ENCODE assay signal across 9 cellular contexts in genomic region chr1:9124389-9124788, GRCh38. TPM values are rescaled to one million over a fixed set of nuclear protein-coding genes. Genes with fewer than 3 reads are reported as not detected.
DNase-seq lines count a peak whose midpoint lies in the region; TF ChIP-seq lines count a peak whose summit lies in the region.
"Not testable (repeated sequence)": the region's sequence is repeated elsewhere in the genome, so short reads cannot be mapped to it uniquely, and the experiment has no call there.
"Had no signal": no experiment of that assay in that cellular context is flagged by ENCODE, and none has a peak within 500 bp of the region (broad histone marks: within the 10 kb centered on the region; RNA-seq: fewer than 3 reads in every experiment).

No MANE protein-coding gene starts in this region.

- not testable (repeated sequence) for H3K18ac ChIP-seq in trophoblast cell (ENCODE audit: low read length)

- not testable (repeated sequence) for H3K27me3 ChIP-seq in Caco-2 (replicated peaks; ENCODE audit: control insufficient read depth, insufficient read depth, low read length); left ventricle myocardium inferior (ENCODE audit: low read depth); trophoblast cell (ENCODE audit: insufficient read depth, low read length); skeletal muscle tissue (ENCODE audit: control insufficient read depth in 3 of 3, insufficient read depth in 3 of 3, low read length in 3 of 3)

- not testable (repeated sequence) for H2AFZ ChIP-seq in trophoblast cell (ENCODE audit: insufficient read depth, low read length, poor library complexity)

- not testable (repeated sequence) for H3K36me3 ChIP-seq in Caco-2 (ENCODE audit: control insufficient read depth, insufficient read depth, low read length); KOPT-K1 (ENCODE audit: insufficient read depth, low read length); left ventricle myocardium inferior; trophoblast cell (ENCODE audit: control insufficient read depth in 1 of 2, insufficient read depth in 2 of 2, low read length in 2 of 2); skeletal muscle tissue (ENCODE audit: control insufficient read depth in 3 of 3, insufficient read depth in 3 of 3, low read length in 3 of 3)
- peaks cover 0 to 10% of the 10 kb centered on the region in 2 experiments; a peak in 1 of 3 replicates for H3K36me3 ChIP-seq in HEK293 (ENCODE audit: control insufficient read depth in 2 of 2, insufficient read depth in 1 of 2, low read length in 2 of 2)

- not testable (repeated sequence) for H3K9me3 ChIP-seq in Caco-2; HEK293 (ENCODE audit: control insufficient read depth, insufficient read depth, low read depth, low read length); KOPT-K1 (ENCODE audit: insufficient read depth, low read length, poor library complexity, severe bottlenecking); left ventricle myocardium inferior (replicated peaks); trophoblast cell (ENCODE audit: insufficient read depth, low read depth, low read length); skeletal muscle tissue (ENCODE audit: control insufficient read depth in 3 of 3, low read length in 3 of 3)

- H3K4me3 Mint-ChIP-seq in Caco-2 (ENCODE audit: unreplicated experiment): not testable (repeated sequence)
- H3K4me3 Mint-ChIP-seq in type B pancreatic cell: peak overlapping the region; percentile 72

- CTCF ChIA-PET in Caco-2 (lab: Charles Lee): not testable (repeated sequence)
- CTCF ChIA-PET in HEK293 (lab: Yijun Ruan, JAX): interaction anchor here (0.6 kb wide), 1 partner anchor 126 kb away, joined by 3 read pairs; no protein-coding TSS in a partner anchor

- TF ChIP-seq CTCF in Caco-2 (IDR thresholded peaks at IDR 0.05; ENCODE audit: insufficient read depth in 1 of 2, low read depth in 1 of 2, low read length in 1 of 2, severe bottlenecking in 1 of 2, unreplicated experiment in 1 of 2); HEK293 (tag by site-specific recombination; IDR thresholded peaks at IDR 0.05); epithelial cell of esophagus (IDR thresholded peaks at IDR 0.05; ENCODE audit: insufficient read depth, low read depth, low read length, missing control alignments); left ventricle myocardium inferior (IDR thresholded peaks at IDR 0.05; ENCODE audit: borderline replicate concordance); type B pancreatic cell (conservative IDR thresholded peaks at IDR 0.05): not testable (repeated sequence)

- not testable (repeated sequence) for BruUV-seq in Caco-2 (replicated peaks; lab: Mats Ljungman, UMichigan)

- H4K91ac ChIP-seq in trophoblast cell (ENCODE audit: low read depth, low read length): not testable (repeated sequence)

- not testable (repeated sequence) for H4K12ac ChIP-seq in trophoblast cell (ENCODE audit: low read depth, low read length)

- H2AK5ac ChIP-seq in trophoblast cell (ENCODE audit: low read length): not testable (repeated sequence)

- H3K4ac ChIP-seq in trophoblast cell (ENCODE audit: low read depth, low read length): not testable (repeated sequence)

- not testable (repeated sequence) for H3K27me3 Mint-ChIP-seq in Caco-2 (ENCODE audit: insufficient read depth, unreplicated experiment); type B pancreatic cell

- WGBS in trophoblast cell (ENCODE audit: extremely low coverage, insufficient coverage, insufficient read length): no CpG with 5 or more reads among the region's 8 CpGs

- H3K4me1 Mint-ChIP-seq in Caco-2 (ENCODE audit: low read depth, unreplicated experiment): not testable (repeated sequence)
- H3K4me1 Mint-ChIP-seq in type B pancreatic cell (ENCODE audit: unreplicated experiment): peaks cover 15% of the 10 kb centered on the region

- H3K9ac ChIP-seq in trophoblast cell (ENCODE audit: low read length); skeletal muscle tissue (ENCODE audit: low read depth in 1 of 3, low read length in 3 of 3): not testable (repeated sequence)

- peaks cover 18% of the 10 kb centered on the region for H3K36me3 Mint-ChIP-seq in Caco-2 (ENCODE audit: insufficient read depth, unreplicated experiment)
- H3K36me3 Mint-ChIP-seq in type B pancreatic cell: not testable (repeated sequence)

- H2BK120ac ChIP-seq in trophoblast cell (ENCODE audit: insufficient read depth, low read length, poor library complexity): not testable (repeated sequence)

- not testable (repeated sequence) for H3K4me3 ChIP-seq in Caco-2 (ENCODE audit: low read depth, low read length); HEK293 (ENCODE audit: low read depth, low read length); epithelial cell of esophagus (ENCODE audit: low read length); left ventricle myocardium inferior; trophoblast cell (ENCODE audit: low read depth, low read length); skeletal muscle tissue (ENCODE audit: low read length in 3 of 3)

- H3K27ac ChIP-seq in HEK293 (ENCODE audit: extremely low read depth, low read depth, low read length); trophoblast cell (ENCODE audit: low read depth, low read length): not testable (repeated sequence)
- peak overlapping the region; percentile 69 for H3K27ac ChIP-seq in KOPT-K1 (ENCODE audit: low read depth, low read length, poor library complexity, severe bottlenecking)
- peak overlapping the region; percentile 63 for H3K27ac ChIP-seq in left ventricle myocardium inferior (replicated peaks)
- H3K27ac ChIP-seq in skeletal muscle tissue (ENCODE audit: low read depth, low read length): peak overlapping the region; percentile 32

- not testable (repeated sequence) for H3K14ac ChIP-seq in trophoblast cell (ENCODE audit: low read length)

- not testable (repeated sequence) for H2BK12ac ChIP-seq in trophoblast cell (ENCODE audit: low read length)

- DNase-seq in Caco-2: peak; percentile 34 to 70
- peak; percentile 51 for DNase-seq in epithelial cell of esophagus (ENCODE audit: low read depth)
- DNase-seq in left ventricle myocardium inferior; type B pancreatic cell (ENCODE audit: extremely low spot score, unreplicated experiment): not testable (repeated sequence)
- DNase-seq in trophoblast cell: peak; percentile 58 to 81

- not testable (repeated sequence) for H2BK5ac ChIP-seq in trophoblast cell (ENCODE audit: low read depth, low read length, poor library complexity)

- H3K4me1 ChIP-seq in Caco-2 (peaks cover 13% of the 10 kb centered on the region), left ventricle myocardium inferior (peaks cover 81% of the 10 kb centered on the region), trophoblast cell (ENCODE audit: control insufficient read depth in 1 of 2, insufficient read depth in 2 of 2, low read length in 2 of 2) (peaks cover 10 to 15% of the 10 kb centered on the region in 2 experiments), skeletal muscle tissue (ENCODE audit: control insufficient read depth in 3 of 3, insufficient read depth in 3 of 3, low read length in 3 of 3) (peaks cover 38 to 56% (median 51%) of the 10 kb centered on the region in 3 donors)
- not testable (repeated sequence) for H3K4me1 ChIP-seq in HEK293 (ENCODE audit: control insufficient read depth, insufficient read depth, low read length)

- H3K23ac ChIP-seq in trophoblast cell (ENCODE audit: low read length): not testable (repeated sequence)

- H3K27ac Mint-ChIP-seq in Caco-2 (ENCODE audit: unreplicated experiment) (peak overlapping the region; percentile 84), type B pancreatic cell (peak overlapping the region; percentile 96)

- not testable (repeated sequence) for H4K8ac ChIP-seq in trophoblast cell (ENCODE audit: low read depth, low read length)

- intact Hi-C loops in Caco-2 (cut with micrococcal nuclease; ENCODE audit: unreplicated experiment); left ventricle myocardium inferior (cut with micrococcal nuclease): not testable (repeated sequence)

- POLR2A ChIA-PET in Caco-2 (lab: Charles Lee): interaction anchor here (0.5 kb wide), 1 partner anchor 1885 kb away, joined by 3 read pairs; no protein-coding TSS in a partner anchor
- POLR2A ChIA-PET in HEK293 (lab: Yijun Ruan, JAX): not testable (repeated sequence)

- H3K9me3 Mint-ChIP-seq in Caco-2 (ENCODE audit: unreplicated experiment); type B pancreatic cell: not testable (repeated sequence)

- not testable (repeated sequence) for H3K79me2 ChIP-seq in trophoblast cell (ENCODE audit: control insufficient read depth, insufficient read depth, low read length, poor library complexity)

- H3K79me1 ChIP-seq in trophoblast cell (ENCODE audit: low read length): peaks cover 10% of the 10 kb centered on the region

- H3K4me2 ChIP-seq in trophoblast cell (ENCODE audit: low read length): not testable (repeated sequence)

TF ChIP-seq in HEK293, 187 proteins besides CTCF, POLR2A, EP300 and RAD21:
- TF ChIP-seq ZBTB8A (tag by site-specific recombination; IDR thresholded peaks at IDR 0.05) (peak; percentile 58), FEZF1 (tag by site-specific recombination; IDR thresholded peaks at IDR 0.05) (0 out of 2 replicates have a peak, but pooled peaks have one; percentile 17), ZNF600 (tag by site-specific recombination; IDR thresholded peaks at IDR 0.05) (peak; percentile 43; the same call in 1 of the 2 replicates), WT1 (tag by site-specific recombination; IDR thresholded peaks at IDR 0.05) (peak; percentile 80), GLIS1 (tag by site-specific recombination; IDR thresholded peaks at IDR 0.05) (peak; percentile 57), ZNF341 (tag by site-specific recombination; IDR thresholded peaks at IDR 0.05; ENCODE audit: low read depth) (peak; percentile 57), ZIC2 (tag by site-specific recombination; IDR thresholded peaks at IDR 0.05) (peak; percentile 95), ZNF423 (tag by site-specific recombination; IDR thresholded peaks at IDR 0.05) (peak; percentile 20; the same call in 1 of the 2 replicates), SP7 (tag by site-specific recombination; IDR thresholded peaks at IDR 0.05) (peak; percentile 83)

RNA-seq across cellular contexts. Expression of gene GPR157, which starts 4.5 kb away (rescaled TPM):
- total RNA-seq in Caco-2 (2022) (14.0 and 17.2 TPM in 2 replicates), left ventricle myocardium inferior (48.4 TPM), skeletal muscle tissue (2.6 TPM), type B pancreatic cell (ENCODE audit: low replicate concordance) (7.7 and 26.6 TPM in 2 replicates)
- 24.0 and 27.8 TPM in 2 replicates for polyA plus RNA-seq in trophoblast cell (2013)

RNA-seq across cellular contexts. Expression of gene SLC2A5, which starts 55.0 kb away (rescaled TPM):
- 0.70 and 1.1 TPM in 2 replicates for total RNA-seq in Caco-2 (2022)
- total RNA-seq in left ventricle myocardium inferior: 4.2 TPM
- 0.12 and 0.16 TPM in 2 replicates for polyA plus RNA-seq in trophoblast cell (2013)
- total RNA-seq in skeletal muscle tissue: 8.9 TPM
- 2.7 and 10.7 TPM in 2 replicates for total RNA-seq in type B pancreatic cell (ENCODE audit: low replicate concordance)
- total RNA-seq: CD8-positive, alpha-beta T cell had no signal
